In genomic region chrX:78024349-78025108, GRCh38 we compare ENCODE assay signal across 9 cellular contexts. TPM values are rescaled to one million over a fixed set of nuclear protein-coding genes. Genes with fewer than 3 reads are reported as not detected.
DNase-seq lines count a peak whose midpoint lies in the region; ATAC-seq and TF ChIP-seq lines count a peak whose summit lies in the region.
"Had no signal": no experiment of that assay in that cellular context is flagged by ENCODE, and none has a peak within 500 bp of the region (broad histone marks: within the 10 kb centered on the region; RNA-seq: fewer than 3 reads in every experiment).

No MANE protein-coding gene starts in this region.

- no peaks in the 10 kb centered on the region for H3K4me1 ChIP-seq in upper lobe of right lung

- intact Hi-C loops in left ventricle myocardium superior (cut with micrococcal nuclease) (no loop called here), left cardiac atrium (cut with DNase I) (loop anchor here in 1 of 2 donors (10.0 kb wide), 1 partner anchor 110 kb away; the partner anchor contains the start of gene ATP7A), upper lobe of right lung (cut with DNase I) (no loop called here)

- no peaks in the 10 kb centered on the region for H3K27me3 ChIP-seq in upper lobe of right lung

- no peaks in the 10 kb centered on the region for H3K36me3 ChIP-seq in upper lobe of right lung

- TF ChIP-seq CTCF in VCaP (conservative IDR thresholded peaks at IDR 0.05) (peak; percentile 78), upper lobe of right lung (IDR thresholded peaks at IDR 0.05) (peak; percentile 54)

- DNase-seq in left ventricle myocardium superior = peak; percentile 24
- no peak for DNase-seq in left cardiac atrium
- DNase-seq in HT1080 (ENCODE audit: low read depth) = peak; percentile 70
- DNase-seq in germinal center (ENCODE audit: low spot score) = peak; percentile 37
- DNase-seq in upper lobe of right lung = peak; percentile 68

- no peak overlapping the region for H3K4me3 ChIP-seq in upper lobe of right lung

- ATAC-seq in left ventricle myocardium superior = no peak
- ATAC-seq in left cardiac atrium = no peak
- ATAC-seq in upper lobe of right lung = peak; percentile 92
- ATAC-seq in HG02938 (IDR thresholded peaks at IDR 0.05; ENCODE audit: unreplicated experiment) = no peak
- ATAC-seq in GM21737 (IDR thresholded peaks at IDR 0.05; ENCODE audit: unreplicated experiment) = no peak

- H3K27ac ChIP-seq in VCaP (peak overlapping the region; percentile 80), upper lobe of right lung (no peak overlapping the region)

- no peaks in the 10 kb centered on the region for H3K9me3 ChIP-seq in upper lobe of right lung

RNA-seq across cellular contexts. Expression of gene PGAM4, which starts 55.1 kb away (rescaled TPM):
- not detected for total RNA-seq in left ventricle myocardium superior
- total RNA-seq in left cardiac atrium = under 1 TPM in 1 of 2 donors, not detected in 1; 0.56 TPM
- 0.84 and 1.4 TPM in 2 replicates for total RNA-seq in HT1080 (2014; rRNA removed; shearing (Covaris generic))
- not detected in 2 replicates for polyA plus RNA-seq in HT1080 (2015; cell fraction: cytosol; rRNA removed)
- not detected in 2 replicates for polyA plus RNA-seq in HT1080 (2015; cell fraction: nucleus; rRNA removed)
- total RNA-seq in upper lobe of right lung = not detected
- polyA plus RNA-seq: thymus had no signal
